Comparison of ENCODE assay signal across 27 cellular contexts in genomic region chr6:63821442-63821841, GRCh38.
DNase-seq lines count a peak whose midpoint lies in the region; ATAC-seq, FAIRE-seq and TF ChIP-seq lines count a peak whose summit lies in the region.
"Had no signal": no experiment of that assay in that cellular context is flagged by ENCODE, and none has a peak within 500 bp of the region (broad histone marks: within the 10 kb centered on the region; RNA-seq: fewer than 3 reads in every experiment).

No MANE protein-coding gene starts in this region.

- no peaks in the 10 kb centered on the region for H3K36me3 ChIP-seq in IMR-90 (ENCODE audit: control insufficient read depth, insufficient read depth, low read length)
- H3K36me3 ChIP-seq in bronchial epithelial cell (ENCODE audit: control insufficient read depth, insufficient read depth, low read length) = no peaks in the 10 kb centered on the region
- H3K36me3 ChIP-seq in neutrophil = no peaks in the 10 kb centered on the region
- H3K36me3 ChIP-seq: BLaER1 treated with 17β-estradiol and CSF1 and Interleukin-3, amounts not matched to agents 10 nM and 100 nM; SJCRH30 had no signal

- H3K4me1 Mint-ChIP-seq in activated CD4-positive, alpha-beta memory T cell treated with anti-CD3 and anti-CD28 coated beads, Interleukin-2, amount 10 ng/mL, durations not matched to agents 7 days and 5 days = no peaks in the 10 kb centered on the region

- no peak overlapping the region for H3K4me3 Mint-ChIP-seq in activated CD4-positive, alpha-beta memory T cell treated with anti-CD3 and anti-CD28 coated beads, Interleukin-2, amount 10 ng/mL, durations not matched to agents 7 days and 5 days
- H3K4me3 Mint-ChIP-seq: CD4-positive, alpha-beta T cell had no signal

- H3K9me3 Mint-ChIP-seq in activated CD4-positive, alpha-beta memory T cell treated with anti-CD3 and anti-CD28 coated beads, Interleukin-2, amount 10 ng/mL, durations not matched to agents 7 days and 5 days = no peaks in the 10 kb centered on the region

- peak overlapping the region in 1 of 2 experiments; percentile 37; a peak in 1 of 4 replicates for H4K8ac ChIP-seq in IMR-90 (ENCODE audit: low read depth in 2 of 2, low read length in 2 of 2)

- peak overlapping the region; percentile 17; the same call in 1 of the 2 replicates for H3K4ac ChIP-seq in IMR-90 (ENCODE audit: low read depth, low read length)

- in situ Hi-C loops in IMR-90 (cut with MboI; ENCODE audit: low sequenced_read_pairs) = no loop called here

- H3K4me1 ChIP-seq in IMR-90 (ENCODE audit: control insufficient read depth, insufficient read depth, low read length) = peaks cover 9% of the 10 kb centered on the region
- peaks cover 7% of the 10 kb centered on the region for H3K4me1 ChIP-seq in foreskin keratinocyte
- peaks cover 20 to 21% of the 10 kb centered on the region in 2 experiments for H3K4me1 ChIP-seq in neutrophil (ENCODE audit: control insufficient read depth in 1 of 2, insufficient read depth in 1 of 2, low read depth in 1 of 2, low read length in 1 of 2)
- H3K4me1 ChIP-seq: A549; BLaER1 treated with 17β-estradiol and CSF1 and Interleukin-3, amounts not matched to agents 10 nM and 100 nM; SJCRH30 had no signal

- no peaks in the 10 kb centered on the region for H4K20me1 ChIP-seq in IMR-90 (ENCODE audit: insufficient read depth, low read length)
- H4K20me1 ChIP-seq: BLaER1 treated with 17β-estradiol and CSF1 and Interleukin-3, amounts not matched to agents 10 nM and 100 nM had no signal

- ATAC-seq in IMR-90 (ENCODE audit: low read depth) (peak; percentile 70; the same call in 1 of the 2 replicates), foreskin keratinocyte (peak; percentile 62), GM18498 (IDR thresholded peaks at IDR 0.05; ENCODE audit: unreplicated experiment) (no peak), GM18861 (IDR thresholded peaks at IDR 0.05; ENCODE audit: unreplicated experiment) (no peak)
- ATAC-seq: A549, Right ventricle myocardium inferior, SK-N-SH treated with all-trans-retinoic acid at 6 μM for 48 hours had no signal

- H3K18ac ChIP-seq in IMR-90 (ENCODE audit: low read depth, low read length) = peak overlapping the region; percentile 76; the same call in 1 of the 2 replicates

- TF ChIP-seq POLR2A in IMR-90 (IDR thresholded peaks at IDR 0.05; ENCODE audit: low read depth, low read length) = no peak

- no peak overlapping the region for H2BK15ac ChIP-seq in IMR-90 (ENCODE audit: low read depth, low read length)

- H3K27ac ChIP-seq in IMR-90 (ENCODE audit: insufficient read depth, low read length) = no peak overlapping the region
- H3K27ac ChIP-seq in foreskin keratinocyte = no peak overlapping the region
- peak overlapping the region; percentile 18 for H3K27ac ChIP-seq in neutrophil
- H3K27ac ChIP-seq: A549; BLaER1 treated with 17β-estradiol and CSF1 and Interleukin-3, amounts not matched to agents 10 nM and 100 nM; SJCRH30 had no signal

- no peak overlapping the region for H3K56ac ChIP-seq in IMR-90 (ENCODE audit: extremely low read depth, insufficient read depth, low read length)

- intact Hi-C loops in IMR-90 (cut with micrococcal nuclease) = no loop called here

- peak overlapping the region; percentile 40 for H2BK5ac ChIP-seq in IMR-90 (ENCODE audit: low read depth, low read length, poor library complexity, severe bottlenecking)

- peak overlapping the region; percentile 54; the same call in 1 of the 2 replicates for H2BK20ac ChIP-seq in IMR-90 (ENCODE audit: low read depth, low read length)

- no peak for FAIRE-seq in bronchial epithelial cell (lab: Jason Lieb, UNC)
- FAIRE-seq: A549, G401.6, H54, HTR-8/SVneo had no signal

- TF ChIP-seq CTCF in IMR-90 (conservative IDR thresholded peaks at IDR 0.05; ENCODE audit: low read depth, low read length) (no peak), bronchial epithelial cell (IDR thresholded peaks at IDR 0.05; ENCODE audit: insufficient read depth, low read length, severe bottlenecking) (no peak), foreskin keratinocyte (conservative IDR thresholded peaks at IDR 0.05) (no peak), neutrophil (IDR thresholded peaks at IDR 0.05) (no peak)

- peak overlapping the region; percentile 38; the same call in 1 of the 2 replicates for H2BK120ac ChIP-seq in IMR-90 (ENCODE audit: low read depth, low read length)

- dilution Hi-C loops in IMR-90 (cut with HindIII; ENCODE audit: low sequenced_read_pairs, unreplicated experiment) = no loop called here

- peak overlapping the region; percentile 87; the same call in 1 of the 2 replicates for H4K5ac ChIP-seq in IMR-90 (ENCODE audit: low read depth, low read length)

- peak overlapping the region; percentile 14; the same call in 1 of the 2 replicates for H3K23ac ChIP-seq in IMR-90 (ENCODE audit: low read depth, low read length)

- H3K36me3 Mint-ChIP-seq in activated CD4-positive, alpha-beta memory T cell treated with anti-CD3 and anti-CD28 coated beads, Interleukin-2, amount 10 ng/mL, durations not matched to agents 7 days and 5 days (ENCODE audit: low read depth) = no peaks in the 10 kb centered on the region

- CTCF ChIA-PET in IMR-90 (lab: Yijun Ruan, JAX) = no interaction called here
- CTCF ChIA-PET in activated CD4-positive, alpha-beta memory T cell treated with anti-CD3 and anti-CD28 coated beads, Interleukin-2, amount 10 ng/mL, durations not matched to agents 7 days and 5 days (lab: Charles Lee) = no interaction called here

- H3K9ac ChIP-seq in IMR-90 (ENCODE audit: low read depth, low read length) = no peak overlapping the region
- H3K9ac ChIP-seq: BLaER1 treated with 17β-estradiol and CSF1 and Interleukin-3, amounts not matched to agents 10 nM and 100 nM had no signal

- H3K27me3 ChIP-seq in IMR-90 (ENCODE audit: control insufficient read depth, insufficient read depth, low read length) = no peaks in the 10 kb centered on the region
- H3K27me3 ChIP-seq in bronchial epithelial cell (ENCODE audit: control insufficient read depth, insufficient read depth, low read length) = no peaks in the 10 kb centered on the region
- H3K27me3 ChIP-seq in foreskin keratinocyte = no peaks in the 10 kb centered on the region
- no peaks in the 10 kb centered on the region for H3K27me3 ChIP-seq in neutrophil
- H3K27me3 ChIP-seq: BLaER1 treated with 17β-estradiol and CSF1 and Interleukin-3, amounts not matched to agents 10 nM and 100 nM had no signal

- no TSS peak for BruUV-seq in IMR-90 (replicated peaks; lab: Mats Ljungman, UMichigan)

- H2AK9ac ChIP-seq in IMR-90 (replicated peaks; ENCODE audit: low read depth, low read length, poor library complexity) = no peak overlapping the region

- no peak overlapping the region for H3K27ac Mint-ChIP-seq in activated CD4-positive, alpha-beta memory T cell treated with anti-CD3 and anti-CD28 coated beads, Interleukin-2, amount 10 ng/mL, durations not matched to agents 7 days and 5 days
- H3K27ac Mint-ChIP-seq: CD4-positive, alpha-beta T cell had no signal

- H3K9me3 ChIP-seq in IMR-90 (ENCODE audit: control insufficient read depth, insufficient read depth, low read length) = peaks cover 3% of the 10 kb centered on the region; the same call in 1 of the 2 replicates
- H3K9me3 ChIP-seq in neutrophil = no peaks in the 10 kb centered on the region
- H3K9me3 ChIP-seq: A549; BLaER1 treated with 17β-estradiol and CSF1 and Interleukin-3, amounts not matched to agents 10 nM and 100 nM; SJCRH30 had no signal

- peak overlapping the region; percentile 2 for H2AFZ ChIP-seq in IMR-90 (replicated peaks; ENCODE audit: low read length, poor library complexity)

- POLR2A ChIA-PET in IMR-90 (lab: Charles Lee; ENCODE audit: unreplicated experiment) = no interaction called here
- POLR2A ChIA-PET in activated CD4-positive, alpha-beta memory T cell treated with anti-CD3 and anti-CD28 coated beads, Interleukin-2, amount 10 ng/mL, durations not matched to agents 7 days and 5 days (lab: Charles Lee) = no interaction called here

- H3K14ac ChIP-seq in IMR-90 (replicated peaks; ENCODE audit: low read depth, low read length) = 0 out of 2 replicates have a peak overlapping the region, but pooled peaks have one; percentile 8

- H3K79me1 ChIP-seq in IMR-90 (ENCODE audit: low read depth in 1 of 2, low read length in 2 of 2) = no peaks in the 10 kb centered on the region

- H3K27me3 Mint-ChIP-seq in activated CD4-positive, alpha-beta memory T cell treated with anti-CD3 and anti-CD28 coated beads, Interleukin-2, amount 10 ng/mL, durations not matched to agents 7 days and 5 days = peaks cover 4% of the 10 kb centered on the region

- TF ChIP-seq RAD21 in IMR-90 (IDR thresholded peaks at IDR 0.05; ENCODE audit: low read length) = no peak

- H2AK5ac ChIP-seq in IMR-90 (ENCODE audit: low read depth, low read length) = no peak overlapping the region

- WGBS in IMR-90 (ENCODE audit: extremely low coverage in 2 of 2, insufficient read length in 1 of 2), 2 experiments = 67% methylated on average over 1 of the region's 1 CpG; no CpG with 5 or more reads in 1 of the 2 experiments

- peak overlapping the region; percentile 20; the same call in 1 of the 2 replicates for H4K91ac ChIP-seq in IMR-90 (ENCODE audit: insufficient read depth, low read depth, low read length)

- H3K4me2 ChIP-seq in IMR-90 (ENCODE audit: low read depth, low read length) = peak overlapping the region; percentile 35; the same call in 1 of the 2 replicates
- H3K4me2 ChIP-seq: A549; BLaER1 treated with 17β-estradiol and CSF1 and Interleukin-3, amounts not matched to agents 10 nM and 100 nM had no signal

- no peaks in the 10 kb centered on the region for H3K9me1 ChIP-seq in IMR-90 (ENCODE audit: insufficient read depth, low read length)

- peak; percentile 55 for DNase-seq in IMR-90
- peak; percentile 52 for DNase-seq in bronchial epithelial cell (ENCODE audit: low read depth)
- peak; percentile 41 to 67 for DNase-seq in foreskin keratinocyte
- no peak for DNase-seq in activated CD4-positive, alpha-beta memory T cell treated with anti-CD3 and anti-CD28 coated beads, Interleukin-2, amount 10 ng/mL, durations not matched to agents 7 days and 5 days
- DNase-seq in SKM-1 treated with dmso at 0.1 percent for 144 hours (lab: John Stamatoyannopoulos, UW; ENCODE audit: unreplicated experiment) = no peak
- DNase-seq: AML-193; CD4-positive, alpha-beta T cell; COR-L47; KG1; NCI-H1048; NCI-H1417 treated with DMSO at 0.1 percent for 48 hours; NCI-H187; NCI-H2081 treated with DMSO at 0.1 percent for 48 hours; NCI-H2171 treated with DMSO at 0.1 percent for 48 hours; NCI-H345; NCI-H510A treated with DMSO at 0.1 percent for 48 hours; SJCRH30 had no signal

- H3K4me3 ChIP-seq in IMR-90 (ENCODE audit: insufficient read depth, low read depth, low read length) (no peak overlapping the region), bronchial epithelial cell (ENCODE audit: low read depth, low read length) (no peak overlapping the region), neutrophil (ENCODE audit: low read depth in 1 of 2, low read length in 1 of 2) (no peak overlapping the region)
- H3K4me3 ChIP-seq: A549; BLaER1 treated with 17β-estradiol and CSF1 and Interleukin-3, amounts not matched to agents 10 nM and 100 nM; SJCRH30 had no signal

Comparison
In these comparisons a context has a peak if more than half of its experiments do, and no peak if none do; other contexts are left out.
1. ATAC-seq: peak in IMR-90 (single experiment) and foreskin keratinocyte (single experiment); none in GM18498 (single experiment) and GM18861 (single experiment).
2. DNase-seq: peak in IMR-90 (single experiment), bronchial epithelial cell (single experiment) and foreskin keratinocyte (2 of 2); none in activated CD4-positive, alpha-beta memory T cell treated with anti-CD3 and anti-CD28 coated beads, Interleukin-2, amount 10 ng/mL, durations not matched to agents 7 days and 5 days (single experiment) and SKM-1 treated with dmso at 0.1 percent for 144 hours (single experiment).